In the genomic region with DNA sequence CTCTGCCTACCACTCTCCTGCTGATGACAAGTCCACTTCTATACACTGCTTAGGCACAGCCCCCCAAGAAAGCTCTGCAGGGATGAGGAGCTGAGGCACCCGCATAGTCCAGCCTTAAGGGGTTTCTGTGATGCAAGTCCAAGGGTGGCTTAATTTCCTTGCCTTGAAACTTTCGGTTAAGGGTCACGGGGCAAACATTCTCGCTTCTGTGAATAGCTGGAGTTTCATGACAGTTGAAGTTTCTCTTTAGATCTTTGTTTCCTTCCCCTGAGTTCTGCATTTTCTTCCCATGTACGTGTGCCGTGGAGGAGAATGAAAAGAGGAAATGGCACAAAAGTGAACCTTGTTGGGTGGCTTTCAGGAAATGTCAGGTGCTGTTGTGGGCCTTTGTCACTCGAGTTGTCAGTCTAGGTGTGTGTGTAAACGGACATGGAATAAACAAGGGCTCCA, we compare ENCODE assay signal across 10 cellular contexts. TPM values are rescaled to one million over a fixed set of nuclear protein-coding genes. Genes with fewer than 3 reads are reported as not detected.
DNase-seq lines count a peak whose midpoint lies in the region; ATAC-seq and TF ChIP-seq lines count a peak whose summit lies in the region.
"Had no signal": no experiment of that assay in that cellular context is flagged by ENCODE, and none has a peak within 500 bp of the region (broad histone marks: within the 10 kb centered on the region; RNA-seq: fewer than 3 reads in every experiment).

No MANE protein-coding gene starts in this region.

- H3K4me3 Mint-ChIP-seq in T-helper 2 cell treated with Interferon-gamma antibody and Interleukin-4, amounts not matched to agents 5 μg/mL and 100 μg/mL, for 36 hours, result peak overlapping the region; percentile 39

- H3K79me2 ChIP-seq in OCI-LY3 (ENCODE audit: low read length) (no peaks in the 10 kb centered on the region), parathyroid adenoma (peaks cover 30% of the 10 kb centered on the region)

- peaks cover 20% of the 10 kb centered on the region for H3K4me1 Mint-ChIP-seq in T-helper 2 cell treated with Interferon-gamma antibody and Interleukin-4, amounts not matched to agents 5 μg/mL and 100 μg/mL, for 36 hours (ENCODE audit: low read depth)

- DNase-seq in T-helper 2 cell treated with Interferon-gamma antibody and Interleukin-4, amounts not matched to agents 5 μg/mL and 100 μg/mL, for 36 hours (ENCODE audit: low spot score), result no peak
- DNase-seq in T-helper 2 cell (no peak), glomerular visceral epithelial cell (ENCODE audit: extremely low spot score) (no peak), NCI-H1105 (lab: John Stamatoyannopoulos, UW) (no peak)

- TF ChIP-seq EP300 in gastroesophageal sphincter (IDR thresholded peaks at IDR 0.05), result no peak

- 74 to 82% methylated on average over 4 to 8 of the region's 8 CpGs for WGBS in gastroesophageal sphincter (ENCODE audit: low coverage in 1 of 2), 2 donors

- no peaks in the 10 kb centered on the region for H3K9me3 Mint-ChIP-seq in T-helper 2 cell treated with Interferon-gamma antibody and Interleukin-4, amounts not matched to agents 5 μg/mL and 100 μg/mL, for 36 hours

- peak overlapping the region; percentile 65 for H3K4me3 ChIP-seq in OCI-LY3 (ENCODE audit: low read length)
- H3K4me3 ChIP-seq in parathyroid adenoma (ENCODE audit: low read depth, low read length), result peak overlapping the region; percentile 17
- no peak overlapping the region for H3K4me3 ChIP-seq in gastroesophageal sphincter
- H3K4me3 ChIP-seq: A549, SJSA1 had no signal

- H3K36me3 Mint-ChIP-seq in T-helper 2 cell treated with Interferon-gamma antibody and Interleukin-4, amounts not matched to agents 5 μg/mL and 100 μg/mL, for 36 hours (ENCODE audit: low read depth), result peaks cover 9% of the 10 kb centered on the region

- H3K4me2 ChIP-seq in OCI-LY3 (ENCODE audit: low read length) (peak overlapping the region; percentile 94), parathyroid adenoma (ENCODE audit: low read length) (peak overlapping the region; percentile 57)
- H3K4me2 ChIP-seq: A549 had no signal

- TF ChIP-seq CTCF in OCI-LY3 (IDR thresholded peaks at IDR 0.05; ENCODE audit: low read depth, low read length) (no peak), parathyroid adenoma (IDR thresholded peaks at IDR 0.05) (no peak), gastroesophageal sphincter (IDR thresholded peaks at IDR 0.05) (no peak)

- peaks cover 4% of the 10 kb centered on the region; the same call in 1 of the 2 replicates for H4K20me1 ChIP-seq in OCI-LY3 (ENCODE audit: insufficient read depth, low read length)

- H2AFZ ChIP-seq in OCI-LY3 (ENCODE audit: low read depth, low read length) (no peak overlapping the region), parathyroid adenoma (no peak overlapping the region)

- H3K4me1 ChIP-seq in OCI-LY3 (ENCODE audit: low read length) (peaks cover 66% of the 10 kb centered on the region), parathyroid adenoma (peaks cover 49% of the 10 kb centered on the region), gastroesophageal sphincter (peaks cover 0 to 5% (median 0%) of the 10 kb centered on the region in 3 donors)
- H3K4me1 ChIP-seq: A549, SJSA1 had no signal

- H3K36me3 ChIP-seq in OCI-LY3 (replicated peaks; ENCODE audit: low read depth, low read length) (no peaks in the 10 kb centered on the region), parathyroid adenoma (ENCODE audit: control insufficient read depth, insufficient read depth, low read length) (no peaks in the 10 kb centered on the region), gastroesophageal sphincter (no peaks in the 10 kb centered on the region)
- H3K36me3 ChIP-seq: SJSA1 had no signal

- H3K9me3 ChIP-seq in OCI-LY3 (ENCODE audit: insufficient read depth, low read length) (peaks cover 4% of the 10 kb centered on the region; the same call in 1 of the 2 replicates), parathyroid adenoma (ENCODE audit: control insufficient read depth, low read length) (no peaks in the 10 kb centered on the region), gastroesophageal sphincter (no peaks in the 10 kb centered on the region)
- H3K9me3 ChIP-seq: A549, SJSA1 had no signal

- no peak for TF ChIP-seq POLR2A in gastroesophageal sphincter (IDR thresholded peaks at IDR 0.05)

- peaks cover 64% of the 10 kb centered on the region for H3K27me3 ChIP-seq in OCI-LY3 (ENCODE audit: low read depth, low read length)
- H3K27me3 ChIP-seq in parathyroid adenoma (ENCODE audit: control insufficient read depth, insufficient read depth, low read length), result no peaks in the 10 kb centered on the region
- peaks cover 48% of the 10 kb centered on the region for H3K27me3 ChIP-seq in gastroesophageal sphincter

- H3K9ac ChIP-seq in OCI-LY3 (ENCODE audit: low read length), result peak overlapping the region; percentile 21; the same call in 1 of the 2 replicates
- H3K9ac ChIP-seq in parathyroid adenoma, result no peak overlapping the region

- peak overlapping the region; percentile 50 for H3K27ac ChIP-seq in OCI-LY3 (ENCODE audit: low read length)
- H3K27ac ChIP-seq in parathyroid adenoma, result peak overlapping the region; percentile 93
- H3K27ac ChIP-seq in gastroesophageal sphincter, result peak overlapping the region in 1 of 4 donors; percentile 31
- H3K27ac ChIP-seq: A549, SJSA1 had no signal

- no peaks in the 10 kb centered on the region for H3K27me3 Mint-ChIP-seq in T-helper 2 cell treated with Interferon-gamma antibody and Interleukin-4, amounts not matched to agents 5 μg/mL and 100 μg/mL, for 36 hours (ENCODE audit: low read depth)

- H3K27ac Mint-ChIP-seq in T-helper 2 cell treated with Interferon-gamma antibody and Interleukin-4, amounts not matched to agents 5 μg/mL and 100 μg/mL, for 36 hours, result peak overlapping the region; percentile 66

- ATAC-seq in HG02840 (IDR thresholded peaks at IDR 0.05; ENCODE audit: low FRiP score, unreplicated experiment) (peak; percentile 68), gastroesophageal sphincter (no peak)
- ATAC-seq: A549 had no signal

RNA-seq across cellular contexts. Expression of gene GPR160, which starts 7.0 kb away (rescaled TPM):
- total RNA-seq in gastroesophageal sphincter, result 1 to 10 TPM in 2 of 4 donors, under 1 TPM in 2; 0.31 to 4.3 (median 0.94) TPM

Comparison
In these comparisons a context has a peak if more than half of its experiments do, and no peak if none do; other contexts are left out.
1. H3K4me3 ChIP-seq: peak in OCI-LY3 (single experiment) and parathyroid adenoma (single experiment); none in gastroesophageal sphincter (0 of 2).